24 cellular contexts compared by ENCODE assay signal in genomic region chr6:165748390-165748789, GRCh38.
A peak's percentile ranks its signal among the peaks of the same experiment; 100 is the strongest.
DNase-seq lines count a peak whose midpoint lies in the region; ATAC-seq and TF ChIP-seq lines count a peak whose summit lies in the region.
"Had no signal": no experiment of that assay in that cellular context is flagged by ENCODE, and none has a peak within 500 bp of the region (broad histone marks: within the 10 kb centered on the region; RNA-seq: fewer than 3 reads in every experiment).

No MANE protein-coding gene starts in this region.

- DNase-seq in hepatocyte (ENCODE audit: low spot score) (no peak), nephron progenitor cell (no peak), thyroid gland (peak; percentile 14), superior temporal gyrus (ENCODE audit: extremely low spot score) (no peak)
- DNase-seq: 8988T; ACHN; BE2C; C1 segment of cervical spinal cord; CD4-positive, alpha-beta memory T cell; CD4-positive, CD25-positive, alpha-beta regulatory T cell; CD8-positive, alpha-beta memory T cell; COR-L47; DMS 273 treated with DMSO at 0.1 percent for 48 hours; DMS153; DMS53; DMS79; DND-41; EL; GDM1 had no signal

- no peaks in the 10 kb centered on the region for H3K36me3 Mint-ChIP-seq in nephron progenitor cell (ENCODE audit: low read depth)
- H3K36me3 Mint-ChIP-seq: CD14-positive monocyte; CD4-positive, alpha-beta memory T cell; CD4-positive, CD25-positive, alpha-beta regulatory T cell; CD8-positive, alpha-beta memory T cell had no signal

- H3K27ac ChIP-seq in hepatocyte (no peak overlapping the region), thyroid gland (no peak overlapping the region)
- H3K27ac ChIP-seq: BLaER1 had no signal

- TF ChIP-seq POLR2A in thyroid gland (IDR thresholded peaks at IDR 0.05) = no peak

- H3K4me3 ChIP-seq in hepatocyte (no peak overlapping the region), thyroid gland (replicated peaks in 1 of 3) (no peak overlapping the region)
- H3K4me3 ChIP-seq: BLaER1, GM12878 had no signal

- H2AFZ ChIP-seq in hepatocyte = no peak overlapping the region

- H3K36me3 ChIP-seq in hepatocyte (replicated peaks; ENCODE audit: insufficient read depth, low read depth) = no peaks in the 10 kb centered on the region
- H3K36me3 ChIP-seq in thyroid gland = no peaks in the 10 kb centered on the region
- H3K36me3 ChIP-seq: BE2C, BLaER1 had no signal

- no peaks in the 10 kb centered on the region for H3K27me3 ChIP-seq in hepatocyte
- no peaks in the 10 kb centered on the region for H3K27me3 ChIP-seq in thyroid gland
- H3K27me3 ChIP-seq: BE2C, BLaER1 had no signal

- peak overlapping the region; percentile 24 for H3K4me2 ChIP-seq in hepatocyte
- H3K4me2 ChIP-seq: BLaER1 had no signal

- no peaks in the 10 kb centered on the region for H3K79me2 ChIP-seq in hepatocyte

- no peak overlapping the region for H3K4me3 Mint-ChIP-seq in nephron progenitor cell
- H3K4me3 Mint-ChIP-seq: CD14-positive monocyte; CD4-positive, alpha-beta memory T cell; CD4-positive, CD25-positive, alpha-beta regulatory T cell; CD8-positive, alpha-beta memory T cell had no signal

- peaks cover 20% of the 10 kb centered on the region for H3K27me3 Mint-ChIP-seq in nephron progenitor cell (ENCODE audit: low read depth, poor library complexity)
- H3K27me3 Mint-ChIP-seq: CD4-positive, CD25-positive, alpha-beta regulatory T cell had no signal

- no peaks in the 10 kb centered on the region for H3K9me3 ChIP-seq in hepatocyte (ENCODE audit: low read depth)
- H3K9me3 ChIP-seq in thyroid gland = no peaks in the 10 kb centered on the region
- H3K9me3 ChIP-seq: BE2C, BLaER1 had no signal

- H3K4me1 ChIP-seq in hepatocyte (ENCODE audit: insufficient read depth) (no peaks in the 10 kb centered on the region), thyroid gland (peaks cover 5 to 7% of the 10 kb centered on the region in 2 donors)
- H3K4me1 ChIP-seq: BE2C, BLaER1 had no signal

- H3K9me2 ChIP-seq in hepatocyte (replicated peaks; ENCODE audit: insufficient read depth) = no peaks in the 10 kb centered on the region

- peak overlapping the region; percentile 77 for H3K27ac Mint-ChIP-seq in nephron progenitor cell
- H3K27ac Mint-ChIP-seq: CD4-positive, alpha-beta memory T cell; CD4-positive, CD25-positive, alpha-beta regulatory T cell; CD8-positive, alpha-beta memory T cell had no signal

- ATAC-seq in HG03196 (IDR thresholded peaks at IDR 0.05; ENCODE audit: unreplicated experiment) (no peak), GM21576 (IDR thresholded peaks at IDR 0.05; ENCODE audit: unreplicated experiment) (no peak)
- ATAC-seq: GM12878 had no signal

- peaks cover 26% of the 10 kb centered on the region for H3K9me3 Mint-ChIP-seq in nephron progenitor cell

- intact Hi-C loops in thyroid gland (cut with DNase I) = no loop called here

- TF ChIP-seq CTCF in hepatocyte (IDR thresholded peaks at IDR 0.05; ENCODE audit: poor library complexity) = no peak
- TF ChIP-seq CTCF in nephron progenitor cell (IDR thresholded peaks at IDR 0.05) = no peak
- TF ChIP-seq CTCF in thyroid gland (IDR thresholded peaks at IDR 0.05) = no peak

- no peaks in the 10 kb centered on the region for H4K20me1 ChIP-seq in hepatocyte (ENCODE audit: insufficient read depth, poor library complexity, severe bottlenecking)
- H4K20me1 ChIP-seq: BLaER1 had no signal

- H3K4me1 Mint-ChIP-seq in nephron progenitor cell = peaks cover 24% of the 10 kb centered on the region
- H3K4me1 Mint-ChIP-seq: CD14-positive monocyte; CD4-positive, alpha-beta memory T cell; CD4-positive, CD25-positive, alpha-beta regulatory T cell; CD8-positive, alpha-beta memory T cell had no signal

- 67% methylated on average over 6 of the region's 6 CpGs for WGBS in hepatocyte (ENCODE audit: low lambda C conversion rate, missing lambda C conversion rate)
- 65 to 66% methylated on average over 6 of the region's 6 CpGs for WGBS in thyroid gland, 2 donors

Comparison
In these comparisons a context has a peak if more than half of its experiments do, and no peak if none do; other contexts are left out.
1. DNase-seq: peak in thyroid gland (2 of 2); none in hepatocyte (single experiment), nephron progenitor cell (single experiment) and superior temporal gyrus (single experiment).